ENCODE assay signal across 2 cellular contexts in the genomic region with DNA sequence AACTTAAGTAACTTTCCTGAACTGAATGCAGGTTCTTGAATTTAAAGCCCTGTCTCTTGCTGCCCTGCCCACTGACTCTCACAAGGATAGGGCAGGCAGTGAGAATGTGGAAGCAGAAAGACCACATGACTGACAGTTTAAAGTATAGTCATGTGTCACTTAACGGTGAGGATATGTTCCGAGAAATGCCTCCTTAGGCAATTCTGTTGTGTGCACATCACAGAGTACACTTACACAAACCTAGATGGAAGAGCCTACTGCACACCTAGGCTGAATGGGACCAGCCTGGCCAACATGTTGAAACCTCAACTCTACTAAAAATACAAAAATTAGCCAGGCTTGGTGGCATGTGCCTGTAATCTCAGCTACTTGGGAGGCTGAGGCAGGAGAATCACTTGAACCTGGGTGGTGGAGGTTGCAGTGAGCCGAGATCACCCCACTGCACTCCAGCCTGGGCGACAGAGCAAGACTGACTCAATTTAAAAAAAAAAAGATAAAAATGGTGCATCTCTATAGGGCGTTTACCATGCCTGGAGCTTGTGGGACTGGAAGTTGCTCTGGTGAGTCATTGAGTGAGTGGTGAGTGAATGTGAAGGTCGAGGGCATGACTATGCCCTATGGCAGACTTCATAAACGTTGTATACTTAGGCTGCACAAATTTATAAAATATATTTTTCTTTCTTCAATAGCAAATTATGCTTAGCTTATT.
TF ChIP-seq lines count a peak whose summit lies in the region.

No MANE protein-coding gene starts in this region.

TF ChIP-seq in IMR-90, 13 proteins besides CTCF, POLR2A, EP300 and RAD21:
- TF ChIP-seq BHLHE40 (IDR thresholded peaks at IDR 0.05; ENCODE audit: low read depth, low read length): peak; percentile 41; the same call in 1 of the 2 replicates
- TF ChIP-seq MAFK (IDR thresholded peaks at IDR 0.05; ENCODE audit: low read depth, low read length): no peak
- TF ChIP-seq MAZ (IDR thresholded peaks at IDR 0.05; ENCODE audit: borderline replicate concordance, low read depth, low read length): no peak
- TF ChIP-seq SMC3 (IDR thresholded peaks at IDR 0.05; ENCODE audit: low read depth, low read length): no peak
- no peak for TF ChIP-seq CHD1 (IDR thresholded peaks at IDR 0.05; ENCODE audit: low read depth, low read length)
- no peak for TF ChIP-seq RFX5 (IDR thresholded peaks at IDR 0.05; ENCODE audit: low read depth, low read length)
- TF ChIP-seq, protein P1, sequence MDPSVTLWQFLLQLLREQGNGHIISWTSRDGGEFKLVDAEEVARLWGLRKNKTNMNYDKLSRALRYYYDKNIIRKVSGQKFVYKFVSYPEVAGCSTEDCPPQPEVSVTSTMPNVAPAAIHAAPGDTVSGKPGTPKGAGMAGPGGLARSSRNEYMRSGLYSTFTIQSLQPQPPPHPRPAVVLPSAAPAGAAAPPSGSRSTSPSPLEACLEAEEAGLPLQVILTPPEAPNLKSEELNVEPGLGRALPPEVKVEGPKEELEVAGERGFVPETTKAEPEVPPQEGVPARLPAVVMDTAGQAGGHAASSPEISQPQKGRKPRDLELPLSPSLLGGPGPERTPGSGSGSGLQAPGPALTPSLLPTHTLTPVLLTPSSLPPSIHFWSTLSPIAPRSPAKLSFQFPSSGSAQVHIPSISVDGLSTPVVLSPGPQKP (IDR thresholded peaks at IDR 0.05; ENCODE audit: borderline replicate concordance, low read depth, low read length): no peak
- no peak for TF ChIP-seq MXI1 (IDR thresholded peaks at IDR 0.05; ENCODE audit: borderline replicate concordance, low read depth, low read length)
- no peak for TF ChIP-seq RCOR1 (IDR thresholded peaks at IDR 0.05; ENCODE audit: insufficient replicate concordance, low read length)
- peak; percentile 84 for TF ChIP-seq FOS (IDR thresholded peaks at IDR 0.05; ENCODE audit: low read depth, low read length)
- TF ChIP-seq CEBPB (IDR thresholded peaks at IDR 0.05; ENCODE audit: low read depth, low read length): no peak
- TF ChIP-seq, protein P2, sequence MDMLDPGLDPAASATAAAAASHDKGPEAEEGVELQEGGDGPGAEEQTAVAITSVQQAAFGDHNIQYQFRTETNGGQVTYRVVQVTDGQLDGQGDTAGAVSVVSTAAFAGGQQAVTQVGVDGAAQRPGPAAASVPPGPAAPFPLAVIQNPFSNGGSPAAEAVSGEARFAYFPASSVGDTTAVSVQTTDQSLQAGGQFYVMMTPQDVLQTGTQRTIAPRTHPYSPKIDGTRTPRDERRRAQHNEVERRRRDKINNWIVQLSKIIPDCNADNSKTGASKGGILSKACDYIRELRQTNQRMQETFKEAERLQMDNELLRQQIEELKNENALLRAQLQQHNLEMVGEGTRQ (IDR thresholded peaks at IDR 0.05; ENCODE audit: low read depth, low read length): no peak
- TF ChIP-seq NFE2L2 (IDR thresholded peaks at IDR 0.05; ENCODE audit: low read depth, low read length): no peak

TF ChIP-seq in GM23338, 12 proteins besides CTCF, POLR2A, EP300 and RAD21:
- no peak for TF ChIP-seq CREB1 (CRISPR knock-in tag; IDR thresholded peaks at IDR 0.05; ENCODE audit: low read depth)
- no peak for TF ChIP-seq POLR2AphosphoS5 (IDR thresholded peaks at IDR 0.05; ENCODE audit: low read depth)
- TF ChIP-seq EZH2phosphoT487 (IDR thresholded peaks at IDR 0.05; ENCODE audit: unreplicated experiment): no peak
- TF ChIP-seq STAT1 (IDR thresholded peaks at IDR 0.05; ENCODE audit: unreplicated experiment): no peak
- TF ChIP-seq JUNB (IDR thresholded peaks at IDR 0.05; ENCODE audit: unreplicated experiment): no peak
- no peak for TF ChIP-seq EZH2 (IDR thresholded peaks at IDR 0.05; ENCODE audit: low read depth, unreplicated experiment)
- TF ChIP-seq, protein P3, sequence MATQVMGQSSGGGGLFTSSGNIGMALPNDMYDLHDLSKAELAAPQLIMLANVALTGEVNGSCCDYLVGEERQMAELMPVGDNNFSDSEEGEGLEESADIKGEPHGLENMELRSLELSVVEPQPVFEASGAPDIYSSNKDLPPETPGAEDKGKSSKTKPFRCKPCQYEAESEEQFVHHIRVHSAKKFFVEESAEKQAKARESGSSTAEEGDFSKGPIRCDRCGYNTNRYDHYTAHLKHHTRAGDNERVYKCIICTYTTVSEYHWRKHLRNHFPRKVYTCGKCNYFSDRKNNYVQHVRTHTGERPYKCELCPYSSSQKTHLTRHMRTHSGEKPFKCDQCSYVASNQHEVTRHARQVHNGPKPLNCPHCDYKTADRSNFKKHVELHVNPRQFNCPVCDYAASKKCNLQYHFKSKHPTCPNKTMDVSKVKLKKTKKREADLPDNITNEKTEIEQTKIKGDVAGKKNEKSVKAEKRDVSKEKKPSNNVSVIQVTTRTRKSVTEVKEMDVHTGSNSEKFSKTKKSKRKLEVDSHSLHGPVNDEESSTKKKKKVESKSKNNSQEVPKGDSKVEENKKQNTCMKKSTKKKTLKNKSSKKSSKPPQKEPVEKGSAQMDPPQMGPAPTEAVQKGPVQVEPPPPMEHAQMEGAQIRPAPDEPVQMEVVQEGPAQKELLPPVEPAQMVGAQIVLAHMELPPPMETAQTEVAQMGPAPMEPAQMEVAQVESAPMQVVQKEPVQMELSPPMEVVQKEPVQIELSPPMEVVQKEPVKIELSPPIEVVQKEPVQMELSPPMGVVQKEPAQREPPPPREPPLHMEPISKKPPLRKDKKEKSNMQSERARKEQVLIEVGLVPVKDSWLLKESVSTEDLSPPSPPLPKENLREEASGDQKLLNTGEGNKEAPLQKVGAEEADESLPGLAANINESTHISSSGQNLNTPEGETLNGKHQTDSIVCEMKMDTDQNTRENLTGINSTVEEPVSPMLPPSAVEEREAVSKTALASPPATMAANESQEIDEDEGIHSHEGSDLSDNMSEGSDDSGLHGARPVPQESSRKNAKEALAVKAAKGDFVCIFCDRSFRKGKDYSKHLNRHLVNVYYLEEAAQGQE (IDR thresholded peaks at IDR 0.05; ENCODE audit: unreplicated experiment): no peak
- TF ChIP-seq, protein P4, sequence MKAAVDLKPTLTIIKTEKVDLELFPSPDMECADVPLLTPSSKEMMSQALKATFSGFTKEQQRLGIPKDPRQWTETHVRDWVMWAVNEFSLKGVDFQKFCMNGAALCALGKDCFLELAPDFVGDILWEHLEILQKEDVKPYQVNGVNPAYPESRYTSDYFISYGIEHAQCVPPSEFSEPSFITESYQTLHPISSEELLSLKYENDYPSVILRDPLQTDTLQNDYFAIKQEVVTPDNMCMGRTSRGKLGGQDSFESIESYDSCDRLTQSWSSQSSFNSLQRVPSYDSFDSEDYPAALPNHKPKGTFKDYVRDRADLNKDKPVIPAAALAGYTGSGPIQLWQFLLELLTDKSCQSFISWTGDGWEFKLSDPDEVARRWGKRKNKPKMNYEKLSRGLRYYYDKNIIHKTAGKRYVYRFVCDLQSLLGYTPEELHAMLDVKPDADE (IDR thresholded peaks at IDR 0.05): no peak
- TF ChIP-seq ZNF114 (CRISPR knock-in tag; IDR thresholded peaks at IDR 0.05): no peak
- TF ChIP-seq, protein P5, sequence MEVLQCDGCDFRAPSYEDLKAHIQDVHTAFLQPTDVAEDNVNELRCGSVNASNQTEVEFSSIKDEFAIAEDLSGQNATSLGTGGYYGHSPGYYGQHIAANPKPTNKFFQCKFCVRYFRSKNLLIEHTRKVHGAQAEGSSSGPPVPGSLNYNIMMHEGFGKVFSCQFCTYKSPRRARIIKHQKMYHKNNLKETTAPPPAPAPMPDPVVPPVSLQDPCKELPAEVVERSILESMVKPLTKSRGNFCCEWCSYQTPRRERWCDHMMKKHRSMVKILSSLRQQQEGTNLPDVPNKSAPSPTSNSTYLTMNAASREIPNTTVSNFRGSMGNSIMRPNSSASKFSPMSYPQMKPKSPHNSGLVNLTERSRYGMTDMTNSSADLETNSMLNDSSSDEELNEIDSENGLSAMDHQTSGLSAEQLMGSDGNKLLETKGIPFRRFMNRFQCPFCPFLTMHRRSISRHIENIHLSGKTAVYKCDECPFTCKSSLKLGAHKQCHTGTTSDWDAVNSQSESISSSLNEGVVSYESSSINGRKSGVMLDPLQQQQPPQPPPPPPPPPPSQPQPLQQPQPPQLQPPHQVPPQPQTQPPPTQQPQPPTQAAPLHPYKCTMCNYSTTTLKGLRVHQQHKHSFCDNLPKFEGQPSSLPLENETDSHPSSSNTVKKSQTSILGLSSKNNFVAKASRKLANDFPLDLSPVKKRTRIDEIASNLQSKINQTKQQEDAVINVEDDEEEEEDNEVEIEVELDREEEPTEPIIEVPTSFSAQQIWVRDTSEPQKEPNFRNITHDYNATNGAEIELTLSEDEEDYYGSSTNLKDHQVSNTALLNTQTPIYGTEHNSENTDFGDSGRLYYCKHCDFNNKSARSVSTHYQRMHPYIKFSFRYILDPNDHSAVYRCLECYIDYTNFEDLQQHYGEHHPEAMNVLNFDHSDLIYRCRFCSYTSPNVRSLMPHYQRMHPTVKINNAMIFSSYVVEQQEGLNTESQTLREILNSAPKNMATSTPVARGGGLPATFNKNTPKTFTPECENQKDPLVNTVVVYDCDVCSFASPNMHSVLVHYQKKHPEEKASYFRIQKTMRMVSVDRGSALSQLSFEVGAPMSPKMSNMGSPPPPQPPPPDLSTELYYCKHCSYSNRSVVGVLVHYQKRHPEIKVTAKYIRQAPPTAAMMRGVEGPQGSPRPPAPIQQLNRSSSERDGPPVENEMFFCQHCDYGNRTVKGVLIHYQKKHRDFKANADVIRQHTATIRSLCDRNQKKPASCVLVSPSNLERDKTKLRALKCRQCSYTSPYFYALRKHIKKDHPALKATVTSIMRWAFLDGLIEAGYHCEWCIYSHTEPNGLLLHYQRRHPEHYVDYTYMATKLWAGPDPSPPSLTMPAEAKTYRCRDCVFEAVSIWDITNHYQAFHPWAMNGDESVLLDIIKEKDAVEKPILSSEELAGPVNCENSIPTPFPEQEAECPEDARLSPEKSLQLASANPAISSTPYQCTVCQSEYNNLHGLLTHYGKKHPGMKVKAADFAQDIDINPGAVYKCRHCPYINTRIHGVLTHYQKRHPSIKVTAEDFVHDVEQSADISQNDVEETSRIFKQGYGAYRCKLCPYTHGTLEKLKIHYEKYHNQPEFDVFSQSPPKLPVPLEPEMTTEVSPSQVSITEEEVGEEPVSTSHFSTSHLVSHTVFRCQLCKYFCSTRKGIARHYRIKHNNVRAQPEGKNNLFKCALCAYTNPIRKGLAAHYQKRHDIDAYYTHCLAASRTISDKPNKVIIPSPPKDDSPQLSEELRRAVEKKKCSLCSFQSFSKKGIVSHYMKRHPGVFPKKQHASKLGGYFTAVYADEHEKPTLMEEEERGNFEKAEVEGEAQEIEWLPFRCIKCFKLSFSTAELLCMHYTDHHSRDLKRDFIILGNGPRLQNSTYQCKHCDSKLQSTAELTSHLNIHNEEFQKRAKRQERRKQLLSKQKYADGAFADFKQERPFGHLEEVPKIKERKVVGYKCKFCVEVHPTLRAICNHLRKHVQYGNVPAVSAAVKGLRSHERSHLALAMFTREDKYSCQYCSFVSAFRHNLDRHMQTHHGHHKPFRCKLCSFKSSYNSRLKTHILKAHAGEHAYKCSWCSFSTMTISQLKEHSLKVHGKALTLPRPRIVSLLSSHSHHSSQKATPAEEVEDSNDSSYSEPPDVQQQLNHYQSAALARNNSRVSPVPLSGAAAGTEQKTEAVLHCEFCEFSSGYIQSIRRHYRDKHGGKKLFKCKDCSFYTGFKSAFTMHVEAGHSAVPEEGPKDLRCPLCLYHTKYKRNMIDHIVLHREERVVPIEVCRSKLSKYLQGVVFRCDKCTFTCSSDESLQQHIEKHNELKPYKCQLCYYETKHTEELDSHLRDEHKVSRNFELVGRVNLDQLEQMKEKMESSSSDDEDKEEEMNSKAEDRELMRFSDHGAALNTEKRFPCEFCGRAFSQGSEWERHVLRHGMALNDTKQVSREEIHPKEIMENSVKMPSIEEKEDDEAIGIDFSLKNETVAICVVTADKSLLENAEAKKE (CRISPR knock-in tag; IDR thresholded peaks at IDR 0.05): no peak
- no peak for TF ChIP-seq NANOG (IDR thresholded peaks at IDR 0.05; ENCODE audit: borderline replicate concordance)
- TF ChIP-seq ZNF331 (CRISPR knock-in tag; IDR thresholded peaks at IDR 0.05; ENCODE audit: low read depth): no peak
